Comparison of ENCODE assay signal across 15 cellular contexts in the genomic region with DNA sequence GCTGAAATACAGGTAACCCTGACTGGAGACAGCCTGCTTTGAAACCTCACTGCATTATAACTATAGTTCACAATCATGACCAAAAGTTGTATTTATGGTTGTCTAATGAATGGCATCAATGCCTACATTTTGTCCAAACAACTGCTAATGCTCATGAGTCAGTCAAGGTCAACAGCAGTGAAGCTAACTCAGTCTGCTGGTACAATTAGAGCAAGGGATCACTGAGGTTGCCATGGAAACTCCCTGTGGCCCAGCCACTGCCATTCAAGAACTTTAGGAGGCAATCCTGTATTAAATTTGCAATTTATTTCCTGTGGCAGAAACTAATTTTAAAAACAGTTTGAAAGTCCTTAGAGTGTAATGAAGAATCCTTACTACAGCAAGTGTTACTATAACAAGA.
DNase-seq lines count a peak whose midpoint lies in the region; ATAC-seq, FAIRE-seq and TF ChIP-seq lines count a peak whose summit lies in the region.
"Had no signal": no experiment of that assay in that cellular context is flagged by ENCODE, and none has a peak within 500 bp of the region (broad histone marks: within the 10 kb centered on the region; RNA-seq: fewer than 3 reads in every experiment).

No MANE protein-coding gene starts in this region.

- intact Hi-C loops in HepG2 (cut with micrococcal nuclease; ENCODE audit: unreplicated experiment) = no loop called here
- intact Hi-C loops in right lobe of liver (cut with DNase I) = no loop called here

- no peak for TF ChIP-seq CTCF in HepG2 (CRISPR knock-in tag; IDR thresholded peaks at IDR 0.05)
- no peak for TF ChIP-seq CTCF in right lobe of liver (IDR thresholded peaks at IDR 0.05)
- no peak for TF ChIP-seq CTCF in fibroblast of the aortic adventitia (IDR thresholded peaks at IDR 0.05; ENCODE audit: insufficient read depth, low read length)
- TF ChIP-seq CTCF in smooth muscle cell (IDR thresholded peaks at IDR 0.05; ENCODE audit: borderline replicate concordance, insufficient read depth, poor library complexity, severe bottlenecking) = no peak
- TF ChIP-seq CTCF in endothelial cell (IDR thresholded peaks at IDR 0.05; ENCODE audit: unreplicated experiment) = no peak

- CTCF ChIA-PET in HepG2 (lab: Yijun Ruan, JAX; ENCODE audit: low intra/inter-chr PET ratio, low total read pairs) = no interaction called here

- no peaks in the 10 kb centered on the region for H3K9me3 Mint-ChIP-seq in endothelial cell (ENCODE audit: unreplicated experiment)
- H3K9me3 Mint-ChIP-seq: nephron progenitor cell; stimulated activated effector memory CD8-positive, alpha-beta T cell treated with anti-CD3 and anti-CD28 coated beads, Interleukin-12 subunit alpha, Interleukin-12 subunit beta, amount 100 ng/mL, for 72 hours had no signal

- H3K27ac Mint-ChIP-seq in endothelial cell (ENCODE audit: unreplicated experiment) = no peak overlapping the region
- H3K27ac Mint-ChIP-seq: nephron progenitor cell; stimulated activated effector memory CD8-positive, alpha-beta T cell treated with anti-CD3 and anti-CD28 coated beads, Interleukin-12 subunit alpha, Interleukin-12 subunit beta, amount 100 ng/mL, for 72 hours had no signal

- no peak overlapping the region for H3K4me2 ChIP-seq in HepG2 (ENCODE audit: low read depth, low read length)
- H3K4me2 ChIP-seq in smooth muscle cell = no peak overlapping the region
- H3K4me2 ChIP-seq: BLaER1 had no signal

- no peak for TF ChIP-seq RAD21 in HepG2 (CRISPR knock-in tag; IDR thresholded peaks at IDR 0.05)

- H3K9ac ChIP-seq in HepG2 (ENCODE audit: insufficient read depth, low read depth, low read length) (no peak overlapping the region), smooth muscle cell (ENCODE audit: low read depth) (no peak overlapping the region)
- H3K9ac ChIP-seq: BLaER1 had no signal

- H4K20me1 ChIP-seq in HepG2 (ENCODE audit: insufficient read depth, low read length) (no peaks in the 10 kb centered on the region), smooth muscle cell (ENCODE audit: low read depth) (no peaks in the 10 kb centered on the region)
- H4K20me1 ChIP-seq: BLaER1 had no signal

- DNase-seq in HepG2 (ENCODE audit: low spot score) (peak; percentile 78), right lobe of liver (no peak), SJCRH30 (peak; percentile 4 to 5), fibroblast of the aortic adventitia (ENCODE audit: low read depth) (peak; percentile 15), stromal cell of bone marrow (ENCODE audit: low read depth) (peak; percentile 61), HUDEP-2 (lab: John Stamatoyannopoulos, UW; ENCODE audit: unreplicated experiment in 76 of 76) (no peak), smooth muscle cell (lab: John Stamatoyannopoulos, UW; ENCODE audit: unreplicated experiment) (no peak), endothelial cell (ENCODE audit: low spot score) (no peak)
- DNase-seq: activated CD4-positive, alpha-beta T cell treated with anti-CD3 and anti-CD28 coated beads for 48 hours; activated gamma-delta T cell; NCI-H345; nephron progenitor cell had no signal

- H3K4me1 ChIP-seq in HepG2 (ENCODE audit: insufficient read depth, low read length) (peaks cover 17% of the 10 kb centered on the region), right lobe of liver (no peaks in the 10 kb centered on the region), SJCRH30 (no peaks in the 10 kb centered on the region), smooth muscle cell (ENCODE audit: low read depth) (peaks cover 22% of the 10 kb centered on the region)
- H3K4me1 ChIP-seq: BLaER1 had no signal

- H3K4me3 ChIP-seq in HepG2 (replicated peaks in 1 of 3; ENCODE audit: insufficient read depth in 1 of 3, low read depth in 2 of 3, low read length in 3 of 3) (no peak overlapping the region), right lobe of liver (no peak overlapping the region), SJCRH30 (no peak overlapping the region), fibroblast of the aortic adventitia (ENCODE audit: low read depth, low read length) (no peak overlapping the region), smooth muscle cell (no peak overlapping the region)
- H3K4me3 ChIP-seq: BLaER1, SK-N-MC had no signal

- no peaks in the 10 kb centered on the region for H3K4me1 Mint-ChIP-seq in endothelial cell (ENCODE audit: unreplicated experiment)
- H3K4me1 Mint-ChIP-seq: stimulated activated effector memory CD8-positive, alpha-beta T cell treated with anti-CD3 and anti-CD28 coated beads, Interleukin-12 subunit alpha, Interleukin-12 subunit beta, amount 100 ng/mL, for 72 hours had no signal

- in situ Hi-C loops in HepG2 (cut with HindIII; ENCODE audit: extremely low pct_ligation_motif_present, low pct_unique_long_range_greater_than_20kb) = no loop called here

- peak; percentile 78 for ATAC-seq in HepG2
- ATAC-seq in right lobe of liver = no peak
- ATAC-seq: stimulated activated effector memory CD8-positive, alpha-beta T cell treated with anti-CD3 and anti-CD28 coated beads, Interleukin-12 subunit alpha, Interleukin-12 subunit beta, amount 100 ng/mL, for 72 hours had no signal

- no peaks in the 10 kb centered on the region for H3K27me3 Mint-ChIP-seq in endothelial cell (ENCODE audit: unreplicated experiment)

- FAIRE-seq in HepG2 (lab: Jason Lieb, UNC) = peak; percentile 66

- no peaks in the 10 kb centered on the region for H3K9me3 ChIP-seq in HepG2 (ENCODE audit: low read length)
- no peaks in the 10 kb centered on the region for H3K9me3 ChIP-seq in right lobe of liver
- no peaks in the 10 kb centered on the region for H3K9me3 ChIP-seq in SJCRH30 (replicated peaks)
- no peaks in the 10 kb centered on the region for H3K9me3 ChIP-seq in smooth muscle cell (replicated peaks; ENCODE audit: low read depth)
- H3K9me3 ChIP-seq: BLaER1 had no signal

- H3K79me2 ChIP-seq in HepG2 (ENCODE audit: insufficient read depth, low read length) (no peaks in the 10 kb centered on the region), smooth muscle cell (ENCODE audit: low read depth) (no peaks in the 10 kb centered on the region)

- H3K27ac ChIP-seq in HepG2 (ENCODE audit: extremely low read length, insufficient read depth, low read length) (no peak overlapping the region), right lobe of liver (no peak overlapping the region), SJCRH30 (no peak overlapping the region), smooth muscle cell (ENCODE audit: low read depth) (no peak overlapping the region)
- H3K27ac ChIP-seq: BLaER1, SK-N-MC had no signal

- TF ChIP-seq POLR2A in HepG2 (IDR thresholded peaks at IDR 0.05; ENCODE audit: insufficient read depth in 1 of 2, low read depth in 2 of 2, low read length in 2 of 2) = no peak
- no peak for TF ChIP-seq POLR2A in right lobe of liver (IDR thresholded peaks at IDR 0.05)

- no peak overlapping the region for H3K4me3 Mint-ChIP-seq in endothelial cell (ENCODE audit: unreplicated experiment)
- H3K4me3 Mint-ChIP-seq: nephron progenitor cell; stimulated activated effector memory CD8-positive, alpha-beta T cell treated with anti-CD3 and anti-CD28 coated beads, Interleukin-12 subunit alpha, Interleukin-12 subunit beta, amount 100 ng/mL, for 72 hours had no signal

- BruUV-seq in HepG2 (replicated peaks; lab: Mats Ljungman, UMichigan) = no TSS peak

- no peak overlapping the region for H2AFZ ChIP-seq in HepG2 (ENCODE audit: low read length)
- no peak overlapping the region for H2AFZ ChIP-seq in smooth muscle cell (ENCODE audit: low read depth)

- H3K36me3 ChIP-seq in HepG2 (replicated peaks in 1 of 2; ENCODE audit: control insufficient read depth in 1 of 2, insufficient read depth in 2 of 2, low read length in 2 of 2) = no peaks in the 10 kb centered on the region
- H3K36me3 ChIP-seq in right lobe of liver = no peaks in the 10 kb centered on the region
- no peaks in the 10 kb centered on the region for H3K36me3 ChIP-seq in SJCRH30
- H3K36me3 ChIP-seq in smooth muscle cell (ENCODE audit: low read depth) = no peaks in the 10 kb centered on the region
- H3K36me3 ChIP-seq: BLaER1 had no signal

- TF ChIP-seq EP300 in HepG2 (IDR thresholded peaks at IDR 0.05; ENCODE audit: low read depth in 2 of 2, low read length in 2 of 2) = no peak
- TF ChIP-seq EP300 in HepG2 (CRISPR knock-in tag; IDR thresholded peaks at IDR 0.05; ENCODE audit: borderline replicate concordance) = no peak

- POLR2A ChIA-PET in HepG2 (lab: Yijun Ruan, JAX) = no interaction called here

- no peaks in the 10 kb centered on the region for H3K36me3 Mint-ChIP-seq in endothelial cell (ENCODE audit: low read depth, unreplicated experiment)
- H3K36me3 Mint-ChIP-seq: stimulated activated effector memory CD8-positive, alpha-beta T cell treated with anti-CD3 and anti-CD28 coated beads, Interleukin-12 subunit alpha, Interleukin-12 subunit beta, amount 100 ng/mL, for 72 hours had no signal

- no peaks in the 10 kb centered on the region for H3F3A ChIP-seq in smooth muscle cell (ENCODE audit: low read depth)

- no peaks in the 10 kb centered on the region for H3K27me3 ChIP-seq in HepG2 (ENCODE audit: control insufficient read depth in 1 of 2, insufficient read depth in 2 of 2, low read length in 2 of 2)
- H3K27me3 ChIP-seq in right lobe of liver = no peaks in the 10 kb centered on the region
- H3K27me3 ChIP-seq in SJCRH30 = no peaks in the 10 kb centered on the region
- H3K27me3 ChIP-seq in smooth muscle cell (ENCODE audit: low read depth) = no peaks in the 10 kb centered on the region
- H3K27me3 ChIP-seq: BLaER1 had no signal

TF ChIP-seq in HepG2, 621 proteins besides CTCF, POLR2A, EP300 and RAD21 (continues in another document):
- TF ChIP-seq ZNF891 (CRISPR knock-in tag; IDR thresholded peaks at IDR 0.05) (no peak), HES4 (CRISPR knock-in tag; IDR thresholded peaks at IDR 0.05; ENCODE audit: borderline replicate concordance) (no peak), RFX1 (IDR thresholded peaks at IDR 0.05) (peak; percentile 74), ONECUT2 (CRISPR knock-in tag; IDR thresholded peaks at IDR 0.05) (no peak), ZNF614 (CRISPR knock-in tag; IDR thresholded peaks at IDR 0.05; ENCODE audit: borderline replicate concordance) (peak; percentile 38; the same call in 1 of the 2 replicates), SOX13 (IDR thresholded peaks at IDR 0.05) (no peak), SOX13 (CRISPR knock-in tag; conservative IDR thresholded peaks at IDR 0.05 in 1 of 2, IDR thresholded peaks at IDR 0.05 in 1 of 2) (0 out of 4 replicates have a peak, but pooled peaks of 1 of the 2 experiments have one; percentile 16), ZNF143 (CRISPR knock-in tag; IDR thresholded peaks at IDR 0.05) (peak; percentile 59), GPN1 (CRISPR knock-in tag; IDR thresholded peaks at IDR 0.05; ENCODE audit: borderline replicate concordance) (no peak), FOXA3 (CRISPR knock-in tag; IDR thresholded peaks at IDR 0.05) (peak; percentile 49), BRCA1 (CRISPR knock-in tag; IDR thresholded peaks at IDR 0.05) (no peak), SAP130 (CRISPR knock-in tag; IDR thresholded peaks at IDR 0.05; ENCODE audit: low read depth) (peak; percentile 32; the same call in 1 of the 2 replicates), MYC (CRISPR knock-in tag; IDR thresholded peaks at IDR 0.05; ENCODE audit: borderline replicate concordance) (no peak), NR2F1 (CRISPR knock-in tag; IDR thresholded peaks at IDR 0.05) (no peak)

Comparison
In these comparisons a context has a peak if more than half of its experiments do, and no peak if none do; other contexts are left out.
1. DNase-seq: peak in HepG2 (single experiment), SJCRH30 (2 of 2), fibroblast of the aortic adventitia (single experiment) and stromal cell of bone marrow (single experiment); none in right lobe of liver (0 of 3), HUDEP-2 (0 of 76), smooth muscle cell (single experiment) and endothelial cell (single experiment).